Comparison of ENCODE assay signal across 13 cellular contexts in genomic region chr1:210302501-210302900, GRCh38. TPM values are rescaled to one million over a fixed set of nuclear protein-coding genes. Genes with fewer than 3 reads are reported as not detected.
A peak's percentile ranks its signal among the peaks of the same experiment; 100 is the strongest.
DNase-seq lines count a peak whose midpoint lies in the region; ATAC-seq and TF ChIP-seq lines count a peak whose summit lies in the region.
"Had no signal": no experiment of that assay in that cellular context is flagged by ENCODE, and none has a peak within 500 bp of the region (broad histone marks: within the 10 kb centered on the region; RNA-seq: fewer than 3 reads in every experiment).

No MANE protein-coding gene starts in this region.

- H2BK5ac ChIP-seq in neuronal stem cell (ENCODE audit: low read length) = no peak overlapping the region

- no peak overlapping the region for H4K8ac ChIP-seq in neuronal stem cell (ENCODE audit: low read depth, low read length)

- H3K4me2 ChIP-seq in neuronal stem cell (ENCODE audit: insufficient read depth, low read length, poor library complexity, severe bottlenecking) = no peak overlapping the region

- no peaks in the 10 kb centered on the region for H3K79me1 ChIP-seq in neuronal stem cell (ENCODE audit: low read depth, low read length)

- H3K9me3 ChIP-seq in heart right ventricle (no peaks in the 10 kb centered on the region), neuronal stem cell (replicated peaks in 1 of 2; ENCODE audit: control insufficient read depth in 2 of 2, insufficient read depth in 1 of 2, low read depth in 1 of 2, low read length in 2 of 2) (no peaks in the 10 kb centered on the region), aorta (ENCODE audit: control insufficient read depth, low read length) (no peaks in the 10 kb centered on the region)
- H3K9me3 ChIP-seq: BE2C had no signal

- H3K4me3 ChIP-seq in heart right ventricle (no peak overlapping the region), neuronal stem cell (ENCODE audit: low read length in 2 of 2) (no peak overlapping the region), aorta (ENCODE audit: low read length in 2 of 2) (no peak overlapping the region)

- intact Hi-C loops in heart right ventricle (cut with DNase I) = loop anchor here in 2 of 10 donors (5.0 to 10.0 kb wide), 2 partner anchors 102 to 150 kb away; no protein-coding TSS in a partner anchor
- intact Hi-C loops in aorta (cut with DNase I) = no loop called here

- no peak overlapping the region for H3K27ac ChIP-seq in heart right ventricle
- no peak overlapping the region for H3K27ac ChIP-seq in neuronal stem cell (replicated peaks; ENCODE audit: low read length)
- peak overlapping the region in 1 of 2 donors; percentile 47 for H3K27ac ChIP-seq in aorta (ENCODE audit: low read depth in 1 of 2, low read length in 2 of 2)

- no peak overlapping the region for H4K91ac ChIP-seq in neuronal stem cell (ENCODE audit: low read depth, low read length, poor library complexity)

- WGBS in heart right ventricle, 2 donors = 71 to 75% methylated on average over 10 of the region's 10 CpGs
- no CpG with 5 or more reads among the region's 10 CpGs for WGBS in neuronal stem cell (ENCODE audit: extremely low coverage in 2 of 2, insufficient read length in 2 of 2, insufficient replicate concordance in 1 of 2), 2 donors
- WGBS in aorta, 2 donors = 12 to 14% methylated on average over 10 of the region's 10 CpGs

- H3K36me3 ChIP-seq in heart right ventricle = no peaks in the 10 kb centered on the region
- no peaks in the 10 kb centered on the region for H3K36me3 ChIP-seq in neuronal stem cell (replicated peaks in 1 of 2; ENCODE audit: control insufficient read depth in 2 of 2, insufficient read depth in 2 of 2, low read length in 2 of 2)
- no peaks in the 10 kb centered on the region for H3K36me3 ChIP-seq in aorta (ENCODE audit: control insufficient read depth in 1 of 2, insufficient read depth in 2 of 2, low read length in 1 of 2)
- H3K36me3 ChIP-seq: BE2C had no signal

- H3K27me3 ChIP-seq in heart right ventricle (no peaks in the 10 kb centered on the region), neuronal stem cell (ENCODE audit: control insufficient read depth in 3 of 3, insufficient read depth in 3 of 3, low read depth in 1 of 3, low read length in 3 of 3) (peaks cover 0 to 29% (median 0%) of the 10 kb centered on the region in 3 experiments), aorta (ENCODE audit: control insufficient read depth in 1 of 2, insufficient read depth in 2 of 2, low read length in 1 of 2) (no peaks in the 10 kb centered on the region)
- H3K27me3 ChIP-seq: BE2C had no signal

- H3K9ac ChIP-seq in neuronal stem cell (ENCODE audit: low read depth, low read length, poor library complexity) = no peak overlapping the region

- H3K4me1 ChIP-seq in heart right ventricle (peaks cover 0 to 40% (median 9%) of the 10 kb centered on the region in 9 donors), neuronal stem cell (ENCODE audit: control insufficient read depth in 2 of 2, insufficient read depth in 1 of 2, low read depth in 1 of 2, low read length in 2 of 2) (peaks cover 0 to 11% of the 10 kb centered on the region in 2 donors), aorta (ENCODE audit: control insufficient read depth in 1 of 2, insufficient read depth in 2 of 2, low read length in 2 of 2) (peaks cover 0 to 2% of the 10 kb centered on the region in 2 donors)
- H3K4me1 ChIP-seq: BE2C had no signal

- no peak overlapping the region for H3K23ac ChIP-seq in neuronal stem cell (ENCODE audit: low read depth, low read length, poor library complexity)

- no peak overlapping the region for H3K14ac ChIP-seq in neuronal stem cell (ENCODE audit: low read length)

- H2BK120ac ChIP-seq in neuronal stem cell (ENCODE audit: low read depth, low read length) = no peak overlapping the region

- no peak overlapping the region for H2BK12ac ChIP-seq in neuronal stem cell (ENCODE audit: low read length)

- DNase-seq in astrocyte of the hippocampus (ENCODE audit: low read depth, low spot score) = peak; percentile 7
- DNase-seq in heart right ventricle = no peak
- no peak for DNase-seq in neuronal stem cell (ENCODE audit: low spot score)
- peak; percentile 66 to 75 for DNase-seq in aorta
- DNase-seq in NCI-H1417 treated with DMSO at 0.1 percent for 48 hours (lab: John Stamatoyannopoulos, UW) = no peak
- no peak for DNase-seq in HuH-7 (ENCODE audit: low spot score)
- DNase-seq: BE2C, HFFc6, KBM-7, NCI-H1092, NCI-H1694 treated with DMSO at 0.1 percent for 48 hours, NCI-H82 had no signal

- peak overlapping the region; percentile 7 for H2AK5ac ChIP-seq in neuronal stem cell (ENCODE audit: low read depth, low read length)

- no peak overlapping the region for H3K4ac ChIP-seq in neuronal stem cell (ENCODE audit: low read length)

- no peak overlapping the region for H2BK15ac ChIP-seq in neuronal stem cell (ENCODE audit: low read length)

- H3K18ac ChIP-seq in neuronal stem cell (ENCODE audit: low read length) = no peak overlapping the region

- no peak for TF ChIP-seq CTCF in heart right ventricle (IDR thresholded peaks at IDR 0.05)

- no peak overlapping the region for H2AFZ ChIP-seq in neuronal stem cell (ENCODE audit: low read length)

- peak; percentile 20 to 92 (median 75) for ATAC-seq in heart right ventricle
- ATAC-seq in aorta (ENCODE audit: low FRiP score) = peak; percentile 56
- no peak for ATAC-seq in GM18517 (IDR thresholded peaks at IDR 0.05; ENCODE audit: unreplicated experiment)

RNA-seq across cellular contexts. Expression of gene HHAT, which starts 26.2 kb away (rescaled TPM):
- total RNA-seq in heart right ventricle = 1 to 10 TPM in 9 of 10 donors, under 1 TPM in 1; 0.95 to 4.3 (median 2.6) TPM
- polyA plus RNA-seq in heart right ventricle = 1 to 10 TPM in 1 of 2 donors, under 1 TPM in 1; 0.81 to 1.2 TPM
- polyA plus RNA-seq in neuronal stem cell (2013, experiment 1 of 2) = 6.4 TPM
- 7.0 TPM for polyA plus RNA-seq in neuronal stem cell (2013, experiment 2 of 2)
- 1 to 10 TPM; 3.1 to 3.9 TPM for total RNA-seq in aorta
- 1 to 10 TPM; 1.9 to 2.0 TPM for polyA plus RNA-seq in aorta

Comparison
In these comparisons a context has a peak if more than half of its experiments do, and no peak if none do; other contexts are left out.
1. DNase-seq: peak in astrocyte of the hippocampus (single experiment) and aorta (2 of 2); none in heart right ventricle (0 of 2), neuronal stem cell (single experiment), NCI-H1417 treated with DMSO at 0.1 percent for 48 hours (single experiment) and HuH-7 (single experiment).